ENCODE assay signal across 10 cellular contexts in the genomic region with DNA sequence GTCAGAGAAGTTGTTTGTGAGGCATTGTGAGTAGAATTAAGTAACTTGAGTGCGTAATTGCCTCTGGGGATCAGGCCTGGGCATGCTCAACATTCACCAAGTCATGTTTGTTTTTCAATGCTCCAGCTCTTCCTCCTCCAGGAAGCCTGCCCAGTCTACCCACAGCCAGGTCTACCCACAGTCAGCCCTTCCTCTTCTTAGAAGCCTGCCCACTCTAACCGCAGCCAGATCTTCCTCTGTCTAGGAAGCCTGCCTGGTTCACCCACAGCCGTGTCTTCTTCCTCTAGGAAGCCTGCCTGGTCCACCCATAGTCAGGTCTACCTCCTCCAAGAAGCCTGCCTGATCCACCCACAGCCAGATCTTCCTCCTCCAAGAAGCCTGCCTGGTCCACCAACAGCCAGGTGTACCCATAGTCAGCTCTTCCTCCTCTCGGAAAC. TPM values are rescaled to one million over a fixed set of nuclear protein-coding genes. Genes with fewer than 3 reads are reported as not detected.
DNase-seq lines count a peak whose midpoint lies in the region; ATAC-seq and TF ChIP-seq lines count a peak whose summit lies in the region.
"Had no signal": no experiment of that assay in that cellular context is flagged by ENCODE, and none has a peak within 500 bp of the region (broad histone marks: within the 10 kb centered on the region; RNA-seq: fewer than 3 reads in every experiment).

No MANE protein-coding gene starts in this region.

- H3K9me3 Mint-ChIP-seq in activated CD8-positive, alpha-beta T cell treated with anti-CD3 and anti-CD28 coated beads for 36 hours: no peaks in the 10 kb centered on the region

- DNase-seq in activated CD8-positive, alpha-beta T cell treated with anti-CD3 and anti-CD28 coated beads for 36 hours: peak; percentile 12
- DNase-seq in mucosa of descending colon: peak in 1 of 3 donors; percentile 21
- no peak for DNase-seq in kidney tubule cell (ENCODE audit: low spot score)
- DNase-seq in NCI-H187 treated with DMSO at 0.1 percent for 48 hours (lab: John Stamatoyannopoulos, UW): no peak
- DNase-seq: NCI-H526, T-helper 9 cell had no signal

- peaks cover 55% of the 10 kb centered on the region for H3K4me1 Mint-ChIP-seq in activated CD8-positive, alpha-beta T cell treated with anti-CD3 and anti-CD28 coated beads for 36 hours (ENCODE audit: low read depth)

- peak overlapping the region; percentile 31 for H3K27ac ChIP-seq in C4-2B
- H3K27ac ChIP-seq in HUES6 (ENCODE audit: low read depth, low read length): 0 out of 2 replicates have a peak overlapping the region, but pooled peaks have one; percentile 4

- no peak overlapping the region for H3K4me3 ChIP-seq in HUES6 (ENCODE audit: low read depth, low read length)
- H3K4me3 ChIP-seq in mucosa of descending colon: no peak overlapping the region

- H3K9me3 ChIP-seq in HUES6 (ENCODE audit: control insufficient read depth, insufficient read depth, low read depth, low read length) (peaks cover 2% of the 10 kb centered on the region; the same call in 1 of the 2 replicates), mucosa of descending colon (no peaks in the 10 kb centered on the region)

- 0 out of 2 replicates have a peak, but pooled peaks cover 2% of the 10 kb centered on the region for H3K36me3 ChIP-seq in HUES6 (ENCODE audit: control insufficient read depth, insufficient read depth, low read length)
- no peaks in the 10 kb centered on the region for H3K36me3 ChIP-seq in mucosa of descending colon (ENCODE audit: low read depth)

- no peak overlapping the region for H3K4me3 Mint-ChIP-seq in activated CD8-positive, alpha-beta T cell treated with anti-CD3 and anti-CD28 coated beads for 36 hours

- H3K36me3 Mint-ChIP-seq in activated CD8-positive, alpha-beta T cell treated with anti-CD3 and anti-CD28 coated beads for 36 hours (ENCODE audit: low read depth): no peaks in the 10 kb centered on the region

- no peak overlapping the region for H3K9ac ChIP-seq in HUES6 (ENCODE audit: low read length)

- POLR2A ChIA-PET in activated CD8-positive, alpha-beta T cell treated with anti-CD3 and anti-CD28 coated beads for 36 hours (lab: Charles Lee): no interaction called here

- H3K27ac Mint-ChIP-seq in activated CD8-positive, alpha-beta T cell treated with anti-CD3 and anti-CD28 coated beads for 36 hours: no peak overlapping the region

- no peak for TF ChIP-seq CTCF in C4-2B (conservative IDR thresholded peaks at IDR 0.05)
- no peak for TF ChIP-seq CTCF in activated CD8-positive, alpha-beta T cell treated with anti-CD3 and anti-CD28 coated beads for 36 hours (IDR thresholded peaks at IDR 0.05)
- no peak for TF ChIP-seq CTCF in mucosa of descending colon (IDR thresholded peaks at IDR 0.05)

- CTCF ChIA-PET in activated CD8-positive, alpha-beta T cell treated with anti-CD3 and anti-CD28 coated beads for 36 hours (lab: Charles Lee): interaction anchor here (1.2 kb wide), 1 partner anchor 39 kb away, joined by 4 read pairs; no protein-coding TSS in a partner anchor

- no peak for ATAC-seq in activated CD8-positive, alpha-beta T cell treated with anti-CD3 and anti-CD28 coated beads for 36 hours
- peak; percentile 4 for ATAC-seq in mucosa of descending colon
- no peak for ATAC-seq in HG03139 (IDR thresholded peaks at IDR 0.05; ENCODE audit: unreplicated experiment)
- no peak for ATAC-seq in HG03439 (IDR thresholded peaks at IDR 0.05; ENCODE audit: unreplicated experiment)

- no peaks in the 10 kb centered on the region for H3K27me3 Mint-ChIP-seq in activated CD8-positive, alpha-beta T cell treated with anti-CD3 and anti-CD28 coated beads for 36 hours

- H3K27me3 ChIP-seq in HUES6 (ENCODE audit: control insufficient read depth, insufficient read depth, low read length): no peaks in the 10 kb centered on the region

- H3K4me1 ChIP-seq in HUES6 (ENCODE audit: control insufficient read depth, insufficient read depth, low read length) (peaks cover 28% of the 10 kb centered on the region), mucosa of descending colon (ENCODE audit: low read depth) (peaks cover 11% of the 10 kb centered on the region)

- intact Hi-C loops in activated CD8-positive, alpha-beta T cell treated with anti-CD3 and anti-CD28 coated beads for 36 hours (cut with micrococcal nuclease): no loop called here
- intact Hi-C loops in mucosa of descending colon (cut with DNase I, micrococcal nuclease): no loop called here

RNA-seq across cellular contexts. Expression of gene LRP5, which starts 25.0 kb away (rescaled TPM):
- 10 to 100 TPM; 10.5 to 15.3 TPM for total RNA-seq in activated CD8-positive, alpha-beta T cell treated with anti-CD3 and anti-CD28 coated beads for 36 hours
- 100 to 1,000 TPM in 2 of 3 donors, 10 to 100 TPM in 1; 83.7 to 113 (median 103) TPM for total RNA-seq in mucosa of descending colon

Comparison
In these comparisons a context has a peak if more than half of its experiments do, and no peak if none do; other contexts are left out.
1. RNA of gene LRP5, which starts 25.0 kb away (total RNA-seq): 83.7 to 113 TPM in mucosa of descending colon; 10.5 to 15.3 TPM in activated CD8-positive, alpha-beta T cell treated with anti-CD3 and anti-CD28 coated beads for 36 hours; every median in the first group is over 4 times any median in the second.